In genomic region chr19:10768369-10768768, GRCh38 we compare ENCODE assay signal across 16 cellular contexts. TPM values are rescaled to one million over a fixed set of nuclear protein-coding genes. Genes with fewer than 3 reads are reported as not detected.
DNase-seq lines count a peak whose midpoint lies in the region; ATAC-seq and TF ChIP-seq lines count a peak whose summit lies in the region.
"Had no signal": no experiment of that assay in that cellular context is flagged by ENCODE, and none has a peak within 500 bp of the region (broad histone marks: within the 10 kb centered on the region; RNA-seq: fewer than 3 reads in every experiment).

No MANE protein-coding gene starts in this region.

- H3K9me3 ChIP-seq in heart right ventricle = no peaks in the 10 kb centered on the region
- H3K9me3 ChIP-seq: HAP-1 had no signal

- H3K36me3 ChIP-seq in heart right ventricle = peaks cover 0 to 37% (median 7%) of the 10 kb centered on the region in 9 donors

- peaks cover 50 to 73% (median 70%) of the 10 kb centered on the region in 9 donors for H3K4me1 ChIP-seq in heart right ventricle
- H3K4me1 ChIP-seq: HAP-1 had no signal

- peak overlapping the region; percentile 19 to 87 for H3K27ac Mint-ChIP-seq in natural killer cell treated with Interleukin-12 subunit alpha and Interleukin-12 subunit beta and Interleukin-15 and Interleukin-18, amount 100 ng/mL, for 72 hours

- DNase-seq in heart right ventricle (no peak), Right ventricle myocardium inferior (ENCODE audit: missing footprints) (no peak), SW 1271 (lab: John Stamatoyannopoulos, UW) (no peak)
- no peak for DNase-seq in natural killer cell treated with Interleukin-12 subunit alpha and Interleukin-12 subunit beta and Interleukin-15 and Interleukin-18, amount 100 ng/mL, for 72 hours (ENCODE audit: low spot score)
- DNase-seq: activated naive CD8-positive, alpha-beta T cell treated with anti-CD3 and anti-CD28 coated beads, Interleukin-2, amount 10 ng/mL, durations not matched to agents 7 days and 5 days; cerebellar nuclear complex; foreskin fibroblast; Karpas-422; NCI-H1105 treated with DMSO at 0.1 percent for 48 hours; nephron progenitor cell had no signal

- WGBS in heart right ventricle, 2 donors = 52 to 56% methylated on average over 11 of the region's 11 CpGs

- intact Hi-C loops in heart right ventricle (cut with DNase I) (loop anchor here in 5 of 10 donors (2.0 to 10.0 kb wide), 4 partner anchors 51 to 96 kb away; partner anchors contain the start of gene DNM2 (in 3 of the 5)), Right ventricle myocardium inferior (cut with DNase I) (loop anchor here (2.0 kb wide), 1 partner anchor 102 kb away; the partner anchor contains the start of gene CARM1)

- H3K27ac ChIP-seq in heart right ventricle (peak overlapping the region; percentile 85 to 96 (median 92)), cingulate gyrus (ENCODE audit: low read depth, low read length) (peak overlapping the region; percentile 90)
- H3K27ac ChIP-seq: VCaP had no signal

- H3K4me1 Mint-ChIP-seq in natural killer cell treated with Interleukin-12 subunit alpha and Interleukin-12 subunit beta and Interleukin-15 and Interleukin-18, amount 100 ng/mL, for 72 hours (ENCODE audit: low read depth in 2 of 2) = peaks cover 33 to 34% of the 10 kb centered on the region in 2 donors

- ATAC-seq in heart right ventricle = peak in 4 of 8 donors; percentile 19 to 38 (median 24)
- no peak for ATAC-seq in Right ventricle myocardium inferior
- ATAC-seq in natural killer cell treated with Interleukin-12 subunit alpha and Interleukin-12 subunit beta and Interleukin-15 and Interleukin-18, amount 100 ng/mL, for 72 hours = no peak
- ATAC-seq in GM18867 (IDR thresholded peaks at IDR 0.05; ENCODE audit: unreplicated experiment) = no peak
- ATAC-seq in GM21528 (IDR thresholded peaks at IDR 0.05; ENCODE audit: low FRiP score, unreplicated experiment) = no peak

- no peaks in the 10 kb centered on the region for H3K27me3 ChIP-seq in heart right ventricle

- peak overlapping the region in 2 of 10 donors; percentile 8 to 12 for H3K4me3 ChIP-seq in heart right ventricle
- H3K4me3 ChIP-seq: HAP-1, lung had no signal

- no peaks in the 10 kb centered on the region for H3K9me3 Mint-ChIP-seq in natural killer cell treated with Interleukin-12 subunit alpha and Interleukin-12 subunit beta and Interleukin-15 and Interleukin-18, amount 100 ng/mL, for 72 hours
- H3K9me3 Mint-ChIP-seq: activated naive CD8-positive, alpha-beta T cell treated with anti-CD3 and anti-CD28 coated beads, Interleukin-2, amount 10 ng/mL, durations not matched to agents 7 days and 5 days had no signal

- TF ChIP-seq CTCF in heart right ventricle (IDR thresholded peaks at IDR 0.05) = no peak

- no peaks in the 10 kb centered on the region for H3K36me3 Mint-ChIP-seq in natural killer cell treated with Interleukin-12 subunit alpha and Interleukin-12 subunit beta and Interleukin-15 and Interleukin-18, amount 100 ng/mL, for 72 hours

- H3K4me3 Mint-ChIP-seq in natural killer cell treated with Interleukin-12 subunit alpha and Interleukin-12 subunit beta and Interleukin-15 and Interleukin-18, amount 100 ng/mL, for 72 hours = no peak overlapping the region
- H3K4me3 Mint-ChIP-seq: activated naive CD8-positive, alpha-beta T cell treated with anti-CD3 and anti-CD28 coated beads, Interleukin-2, amount 10 ng/mL, durations not matched to agents 7 days and 5 days; nephron progenitor cell had no signal

- H3K27me3 Mint-ChIP-seq in natural killer cell treated with Interleukin-12 subunit alpha and Interleukin-12 subunit beta and Interleukin-15 and Interleukin-18, amount 100 ng/mL, for 72 hours = no peaks in the 10 kb centered on the region
- H3K27me3 Mint-ChIP-seq: activated naive CD8-positive, alpha-beta T cell treated with anti-CD3 and anti-CD28 coated beads, Interleukin-2, amount 10 ng/mL, durations not matched to agents 7 days and 5 days had no signal

RNA-seq across cellular contexts. Expression of gene DNM2, which starts 50.5 kb away (rescaled TPM):
- total RNA-seq in heart right ventricle = 100 to 1,000 TPM; 118 to 206 (median 135) TPM
- polyA plus RNA-seq in heart right ventricle = 100 to 1,000 TPM in 1 of 2 donors, 10 to 100 TPM in 1; 78.9 to 110 TPM
- total RNA-seq in Right ventricle myocardium inferior = 177 TPM
- 100 to 1,000 TPM; 403 to 422 TPM for total RNA-seq in natural killer cell treated with Interleukin-12 subunit alpha and Interleukin-12 subunit beta and Interleukin-15 and Interleukin-18, amount 100 ng/mL, for 72 hours
